ENCODE assay signal across 37 cellular contexts in the genomic region with DNA sequence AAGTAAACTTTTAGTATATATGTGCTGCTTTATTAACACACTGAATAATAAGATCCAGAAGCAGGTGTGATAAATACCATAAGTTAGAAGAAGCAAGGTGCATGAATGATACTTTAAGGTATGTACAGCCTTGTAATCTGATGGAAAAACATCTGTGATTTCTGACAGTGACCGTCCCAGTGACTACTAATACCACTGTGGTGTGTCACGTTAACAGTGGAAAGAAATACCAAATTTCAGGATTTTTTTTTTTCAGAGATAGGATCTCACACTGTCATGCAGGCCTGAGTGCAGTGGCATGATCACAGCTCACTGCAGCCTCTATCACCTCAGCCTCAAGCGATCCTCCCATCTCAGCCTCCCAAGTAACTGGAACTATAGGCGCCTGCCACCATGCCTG. TPM values are rescaled to one million over a fixed set of nuclear protein-coding genes. Genes with fewer than 3 reads are reported as not detected.
"Had no signal": no experiment of that assay in that cellular context is flagged by ENCODE, and none has a peak within 500 bp of the region (broad histone marks: within the 10 kb centered on the region; RNA-seq: fewer than 3 reads in every experiment).

No MANE protein-coding gene starts in this region.

- DNase-seq: Karpas-422, Kasumi-1, MG63, MM.1S, MV-4-11, NCI-H1048, NCI-H1092, NCI-H1092 treated with DMSO at 0.1 percent for 48 hours, NCI-H1105, NCI-H1105 treated with DMSO at 0.1 percent for 48 hours, NCI-H1417, NCI-H1417 treated with DMSO at 0.1 percent for 48 hours, NCI-H1436, NCI-H1436 treated with DMSO at 0.1 percent for 48 hours, NCI-H146, NCI-H1694, NCI-H1694 treated with DMSO at 0.1 percent for 48 hours, NCI-H187, NCI-H187 treated with DMSO at 0.1 percent for 48 hours, NCI-H1930, NCI-H2029, NCI-H2029 treated with DMSO at 0.1 percent for 48 hours, NCI-H2081, NCI-H2081 treated with DMSO at 0.1 percent for 48 hours, NCI-H2107, NCI-H2171, NCI-H2171 treated with DMSO at 0.1 percent for 48 hours, NCI-H2227 treated with DMSO at 0.1 percent for 48 hours, NCI-H226, NCI-H345, NCI-H446, NCI-H446 treated with DMSO at 0.1 percent for 48 hours, NCI-H510A, NCI-H510A treated with DMSO at 0.1 percent for 48 hours had no signal

- H3K9me3 ChIP-seq: MG63 had no signal

- H3K36me3 ChIP-seq: MG63 had no signal

- H3K27me3 ChIP-seq: MG63 had no signal

- H3K4me3 ChIP-seq: MG63 had no signal

- H3K9ac ChIP-seq: KMS-11 had no signal

- H3K4me2 ChIP-seq: KMS-11 had no signal

- H3K27ac ChIP-seq: KMS-11 had no signal

RNA-seq across cellular contexts. Expression of a gene that starts 21.5 kb away (rescaled TPM):
- total RNA-seq: LHCN-M2, MCF 10A had no signal
